Comparison of ENCODE assay signal across 1 cellular context in the genomic region with DNA sequence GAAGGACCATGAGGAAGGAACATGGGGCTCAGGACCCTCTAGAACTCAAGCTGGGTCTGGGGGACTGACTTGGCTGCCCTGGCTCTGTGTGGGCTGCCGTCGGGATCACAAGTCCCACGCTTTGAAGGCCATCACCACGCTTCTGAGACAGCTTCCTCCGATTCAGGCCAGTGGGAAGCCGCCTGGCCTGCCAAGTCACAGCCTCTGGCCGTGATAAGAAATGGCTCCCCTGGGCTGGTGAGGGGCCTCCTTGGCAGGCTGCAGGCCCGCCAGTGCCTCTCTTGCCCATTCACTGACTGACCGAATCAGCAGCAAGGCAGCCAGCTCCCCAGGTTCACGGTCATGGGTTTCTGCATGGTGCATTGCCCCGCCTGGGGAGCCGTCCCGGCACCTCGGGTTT.
TF ChIP-seq lines count a peak whose summit lies in the region.

No MANE protein-coding gene starts in this region.

TF ChIP-seq in IMR-90, 13 proteins besides CTCF, POLR2A, EP300 and RAD21 (continued from another document):
- TF ChIP-seq, protein P1, sequence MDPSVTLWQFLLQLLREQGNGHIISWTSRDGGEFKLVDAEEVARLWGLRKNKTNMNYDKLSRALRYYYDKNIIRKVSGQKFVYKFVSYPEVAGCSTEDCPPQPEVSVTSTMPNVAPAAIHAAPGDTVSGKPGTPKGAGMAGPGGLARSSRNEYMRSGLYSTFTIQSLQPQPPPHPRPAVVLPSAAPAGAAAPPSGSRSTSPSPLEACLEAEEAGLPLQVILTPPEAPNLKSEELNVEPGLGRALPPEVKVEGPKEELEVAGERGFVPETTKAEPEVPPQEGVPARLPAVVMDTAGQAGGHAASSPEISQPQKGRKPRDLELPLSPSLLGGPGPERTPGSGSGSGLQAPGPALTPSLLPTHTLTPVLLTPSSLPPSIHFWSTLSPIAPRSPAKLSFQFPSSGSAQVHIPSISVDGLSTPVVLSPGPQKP (IDR thresholded peaks at IDR 0.05; ENCODE audit: borderline replicate concordance, low read depth, low read length): no peak
- TF ChIP-seq RCOR1 (IDR thresholded peaks at IDR 0.05; ENCODE audit: insufficient replicate concordance, low read length) (no peak), RFX5 (IDR thresholded peaks at IDR 0.05; ENCODE audit: low read depth, low read length) (no peak), CHD1 (IDR thresholded peaks at IDR 0.05; ENCODE audit: low read depth, low read length) (no peak), BHLHE40 (IDR thresholded peaks at IDR 0.05; ENCODE audit: low read depth, low read length) (no peak), FOS (IDR thresholded peaks at IDR 0.05; ENCODE audit: low read depth, low read length) (no peak), MAZ (IDR thresholded peaks at IDR 0.05; ENCODE audit: borderline replicate concordance, low read depth, low read length) (no peak)
- TF ChIP-seq, protein P2, sequence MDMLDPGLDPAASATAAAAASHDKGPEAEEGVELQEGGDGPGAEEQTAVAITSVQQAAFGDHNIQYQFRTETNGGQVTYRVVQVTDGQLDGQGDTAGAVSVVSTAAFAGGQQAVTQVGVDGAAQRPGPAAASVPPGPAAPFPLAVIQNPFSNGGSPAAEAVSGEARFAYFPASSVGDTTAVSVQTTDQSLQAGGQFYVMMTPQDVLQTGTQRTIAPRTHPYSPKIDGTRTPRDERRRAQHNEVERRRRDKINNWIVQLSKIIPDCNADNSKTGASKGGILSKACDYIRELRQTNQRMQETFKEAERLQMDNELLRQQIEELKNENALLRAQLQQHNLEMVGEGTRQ (IDR thresholded peaks at IDR 0.05; ENCODE audit: low read depth, low read length): no peak
